14 cellular contexts compared by ENCODE assay signal in the genomic region with DNA sequence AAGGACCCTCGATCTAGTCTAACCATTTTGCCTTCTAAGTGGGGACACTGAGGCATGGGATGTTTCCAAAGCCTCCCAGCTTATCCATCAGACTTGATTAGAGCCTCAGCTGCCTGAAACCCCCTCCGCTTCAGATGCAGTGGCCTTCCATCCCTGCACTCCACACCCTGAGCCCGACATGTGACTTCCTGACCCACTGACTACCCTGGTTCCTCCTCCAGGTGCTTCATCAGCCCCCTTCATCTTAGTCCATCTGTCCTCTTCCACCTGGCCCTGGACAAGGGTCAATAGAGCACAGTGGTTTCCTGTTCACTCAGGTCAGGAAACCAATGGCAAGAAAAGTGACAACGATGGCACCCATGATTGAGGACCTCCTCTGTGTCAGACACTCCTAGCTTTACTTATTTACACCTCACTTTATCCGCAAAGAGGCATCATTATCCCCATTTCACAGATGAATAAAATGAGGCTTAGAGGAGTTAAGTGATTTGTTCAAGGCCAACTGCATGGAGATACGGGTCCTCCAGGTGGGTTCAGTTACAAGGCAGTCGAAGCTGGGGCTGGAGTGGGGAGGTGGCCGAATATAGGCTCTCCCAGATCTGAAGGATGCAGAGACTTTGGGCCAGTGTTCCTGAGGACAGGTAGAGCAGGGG.
A peak's percentile ranks its signal among the peaks of the same experiment; 100 is the strongest.
DNase-seq lines count a peak whose midpoint lies in the region; ATAC-seq and TF ChIP-seq lines count a peak whose summit lies in the region.
"Had no signal": no experiment of that assay in that cellular context is flagged by ENCODE, and none has a peak within 500 bp of the region (broad histone marks: within the 10 kb centered on the region; RNA-seq: fewer than 3 reads in every experiment).

No MANE protein-coding gene starts in this region.

- no peaks in the 10 kb centered on the region for H3K79me2 ChIP-seq in DOHH2 (ENCODE audit: control insufficient read depth, low read length)

- H3K4me1 ChIP-seq in BLaER1 (peaks cover 96% of the 10 kb centered on the region), DOHH2 (ENCODE audit: control insufficient read depth, low read length) (peaks cover 32% of the 10 kb centered on the region), lower lobe of right lung (no peaks in the 10 kb centered on the region), endodermal cell (ENCODE audit: control insufficient read depth, insufficient read depth, low read length) (peaks cover 7% of the 10 kb centered on the region)
- H3K4me1 ChIP-seq: HAP-1, left ventricle myocardium inferior, right lobe of liver had no signal

- no peaks in the 10 kb centered on the region for H3K27me3 ChIP-seq in BLaER1
- peaks cover 80% of the 10 kb centered on the region for H3K27me3 ChIP-seq in DOHH2 (ENCODE audit: control insufficient read depth, low read length)
- H3K27me3 ChIP-seq in lower lobe of right lung (ENCODE audit: low read depth) = no peaks in the 10 kb centered on the region
- H3K27me3 ChIP-seq in endodermal cell (ENCODE audit: control insufficient read depth, insufficient read depth, low read length, poor library complexity, severe bottlenecking) = peaks cover 4% of the 10 kb centered on the region
- H3K27me3 ChIP-seq: right lobe of liver had no signal

- H3K9ac ChIP-seq in BLaER1 = no peak overlapping the region
- no peak overlapping the region for H3K9ac ChIP-seq in endodermal cell (ENCODE audit: extremely low read depth, low read length, poor library complexity, severe bottlenecking)

- H3K9me2 ChIP-seq in DOHH2 (replicated peaks; ENCODE audit: control insufficient read depth, low read length) = no peaks in the 10 kb centered on the region

- intact Hi-C loops in lower lobe of right lung (cut with DNase I) = no loop called here

- no peaks in the 10 kb centered on the region for H4K20me1 ChIP-seq in BLaER1
- peaks cover 18% of the 10 kb centered on the region for H4K20me1 ChIP-seq in DOHH2 (ENCODE audit: control insufficient read depth, insufficient read depth, low read depth, low read length)

- peaks cover 6% of the 10 kb centered on the region for H3F3A ChIP-seq in DOHH2 (ENCODE audit: control insufficient read depth, insufficient read depth)

- peak overlapping the region; percentile 86 for H3K4me2 ChIP-seq in BLaER1
- peak overlapping the region; percentile 39 for H3K4me2 ChIP-seq in DOHH2 (ENCODE audit: low read length)

- H3K27ac ChIP-seq in BLaER1 (peak overlapping the region; percentile 1; the same call in 1 of the 2 replicates), DOHH2 (ENCODE audit: low read depth, low read length) (no peak overlapping the region), lower lobe of right lung (no peak overlapping the region), endodermal cell (ENCODE audit: low read depth, low read length) (no peak overlapping the region)
- H3K27ac ChIP-seq: left ventricle myocardium inferior, right lobe of liver, SJSA1 had no signal

- H3K4me3 Mint-ChIP-seq in T-helper 17 cell = peak overlapping the region; percentile 85
- H3K4me3 Mint-ChIP-seq in effector memory CD8-positive, alpha-beta T cell = peak overlapping the region; percentile 80 to 83
- H3K4me3 Mint-ChIP-seq in endodermal cell = no peak overlapping the region
- H3K4me3 Mint-ChIP-seq: neural crest cell had no signal

- WGBS in endodermal cell (ENCODE audit: insufficient coverage in 1 of 2, insufficient read length in 1 of 2), 2 experiments = 96 to 98% methylated on average over 7 of the region's 8 CpGs

- H3K4me3 ChIP-seq in BLaER1 (no peak overlapping the region), DOHH2 (ENCODE audit: low read length) (peak overlapping the region; percentile 28; the same call in 1 of the 2 replicates), lower lobe of right lung (no peak overlapping the region), endodermal cell (ENCODE audit: low read length) (no peak overlapping the region)
- H3K4me3 ChIP-seq: HAP-1, left ventricle myocardium inferior, right lobe of liver, SJSA1 had no signal

- no peak for TF ChIP-seq CTCF in DOHH2 (IDR thresholded peaks at IDR 0.05; ENCODE audit: low read depth, low read length, poor library complexity, severe bottlenecking)
- TF ChIP-seq CTCF in lower lobe of right lung (IDR thresholded peaks at IDR 0.05) = no peak
- no peak for TF ChIP-seq CTCF in endodermal cell (conservative IDR thresholded peaks at IDR 0.05)

- H3K4me1 Mint-ChIP-seq in T-helper 17 cell = peaks cover 31% of the 10 kb centered on the region
- peaks cover 24 to 30% of the 10 kb centered on the region in 2 donors for H3K4me1 Mint-ChIP-seq in effector memory CD8-positive, alpha-beta T cell (ENCODE audit: low read depth in 2 of 2)
- peaks cover 12% of the 10 kb centered on the region for H3K4me1 Mint-ChIP-seq in endodermal cell

- H3K9me3 Mint-ChIP-seq in effector memory CD8-positive, alpha-beta T cell = no peaks in the 10 kb centered on the region
- no peaks in the 10 kb centered on the region for H3K9me3 Mint-ChIP-seq in endodermal cell
- H3K9me3 Mint-ChIP-seq: neural crest cell had no signal

- H3K27me3 Mint-ChIP-seq in T-helper 17 cell (no peaks in the 10 kb centered on the region), endodermal cell (ENCODE audit: insufficient read depth) (peaks cover 15% of the 10 kb centered on the region)
- H3K27me3 Mint-ChIP-seq in effector memory CD8-positive, alpha-beta T cell = no peaks in the 10 kb centered on the region

- DNase-seq in T-helper 17 cell (no peak), lower lobe of right lung (no peak), NCI-H2227 (lab: John Stamatoyannopoulos, UW; ENCODE audit: unreplicated experiment) (no peak), NCI-H748 (lab: John Stamatoyannopoulos, UW; ENCODE audit: unreplicated experiment) (no peak), endodermal cell (no peak)
- DNase-seq in effector memory CD8-positive, alpha-beta T cell = no peak
- DNase-seq: hypothalamus, left ventricle myocardium inferior had no signal

- no peaks in the 10 kb centered on the region for H3K9me3 ChIP-seq in BLaER1
- H3K9me3 ChIP-seq in DOHH2 (ENCODE audit: control insufficient read depth, insufficient read depth, low read length) = no peaks in the 10 kb centered on the region; the same call in 1 of the 2 replicates
- H3K9me3 ChIP-seq in T-helper 17 cell (ENCODE audit: control insufficient read depth, low read length, poor library complexity, severe bottlenecking) = no peaks in the 10 kb centered on the region
- no peaks in the 10 kb centered on the region for H3K9me3 ChIP-seq in lower lobe of right lung
- H3K9me3 ChIP-seq in endodermal cell (ENCODE audit: control insufficient read depth, low read length) = no peaks in the 10 kb centered on the region
- H3K9me3 ChIP-seq: HAP-1, left ventricle myocardium inferior, right lobe of liver, SJSA1 had no signal

- H3K36me3 Mint-ChIP-seq in T-helper 17 cell (ENCODE audit: low read depth) (no peaks in the 10 kb centered on the region), endodermal cell (ENCODE audit: low read depth) (no peaks in the 10 kb centered on the region)
- peaks cover 6% of the 10 kb centered on the region for H3K36me3 Mint-ChIP-seq in effector memory CD8-positive, alpha-beta T cell (ENCODE audit: insufficient read depth)

- H3K36me3 ChIP-seq in BLaER1 (no peaks in the 10 kb centered on the region), DOHH2 (ENCODE audit: control insufficient read depth, low read length) (no peaks in the 10 kb centered on the region), lower lobe of right lung (no peaks in the 10 kb centered on the region), endodermal cell (ENCODE audit: control insufficient read depth, insufficient read depth, low read length) (no peaks in the 10 kb centered on the region)
- H3K36me3 ChIP-seq: HAP-1, left ventricle myocardium inferior, right lobe of liver, SJSA1 had no signal

- ATAC-seq in T-helper 17 cell (no peak), lower lobe of right lung (no peak)
- no peak for ATAC-seq in effector memory CD8-positive, alpha-beta T cell (replicated peaks)

- peak overlapping the region; percentile 80 for H3K27ac Mint-ChIP-seq in T-helper 17 cell
- peak overlapping the region; percentile 69 to 79 for H3K27ac Mint-ChIP-seq in effector memory CD8-positive, alpha-beta T cell
- H3K27ac Mint-ChIP-seq in endodermal cell = no peak overlapping the region
